In genomic region chr12:124390442-124391116, GRCh38 we compare ENCODE assay signal across 7 cellular contexts.
DNase-seq lines count a peak whose midpoint lies in the region; ATAC-seq, FAIRE-seq and TF ChIP-seq lines count a peak whose summit lies in the region.

No MANE protein-coding gene starts in this region.

- DNase-seq in HPDE6-E6E7 (ENCODE audit: extremely low spot score): peak; percentile 66
- DNase-seq in activated naive CD8-positive, alpha-beta T cell treated with anti-CD3 and anti-CD28 coated beads, Interleukin-2, amount 10 ng/mL, durations not matched to agents 7 days and 5 days: peak; percentile 42
- DNase-seq in keratinocyte (ENCODE audit: low read depth, low spot score): no peak
- DNase-seq in tibial artery: peak; percentile 78 to 87
- DNase-seq in ecto neural progenitor cell (ENCODE audit: low spot score): no peak

- H3K27ac ChIP-seq in keratinocyte (ENCODE audit: control insufficient read depth, insufficient read depth, low read length): no peak overlapping the region
- peak overlapping the region; percentile 90 to 96 for H3K27ac ChIP-seq in tibial artery

- dilution Hi-C loops in keratinocyte (cut with MboI; ENCODE audit: extremely low pct_ligation_motif_present, low sequenced_read_pairs): no loop called here

- ATAC-seq in GM19035 (IDR thresholded peaks at IDR 0.05; ENCODE audit: unreplicated experiment) (peak; percentile 40), GM21737 (IDR thresholded peaks at IDR 0.05; ENCODE audit: unreplicated experiment) (no peak)
- ATAC-seq in activated naive CD8-positive, alpha-beta T cell treated with anti-CD3 and anti-CD28 coated beads, Interleukin-2, amount 10 ng/mL, durations not matched to agents 7 days and 5 days (ENCODE audit: low read depth): no peak

- H3K4me2 ChIP-seq in keratinocyte (ENCODE audit: control insufficient read depth, extremely low read depth, insufficient read depth, low read depth, low read length): peak overlapping the region; percentile 27

- H3K27ac Mint-ChIP-seq in activated naive CD8-positive, alpha-beta T cell treated with anti-CD3 and anti-CD28 coated beads, Interleukin-2, amount 10 ng/mL, durations not matched to agents 7 days and 5 days: peak overlapping the region; percentile 79

- intact Hi-C loops in tibial artery (cut with DNase I; ENCODE audit: low total_unique reads): no loop called here

- POLR2A ChIA-PET in activated naive CD8-positive, alpha-beta T cell treated with anti-CD3 and anti-CD28 coated beads, Interleukin-2, amount 10 ng/mL, durations not matched to agents 7 days and 5 days (lab: Charles Lee): no interaction called here

- peaks cover 28% of the 10 kb centered on the region for H3K4me1 Mint-ChIP-seq in activated naive CD8-positive, alpha-beta T cell treated with anti-CD3 and anti-CD28 coated beads, Interleukin-2, amount 10 ng/mL, durations not matched to agents 7 days and 5 days

- no peaks in the 10 kb centered on the region for H3K79me2 ChIP-seq in keratinocyte (ENCODE audit: control insufficient read depth, insufficient read depth, low read length)

- no peaks in the 10 kb centered on the region for H3K9me3 Mint-ChIP-seq in activated naive CD8-positive, alpha-beta T cell treated with anti-CD3 and anti-CD28 coated beads, Interleukin-2, amount 10 ng/mL, durations not matched to agents 7 days and 5 days

- H3K9ac ChIP-seq in keratinocyte (ENCODE audit: control insufficient read depth, extremely low read depth, insufficient read depth, low read length): no peak overlapping the region

- no peak overlapping the region for H2AFZ ChIP-seq in keratinocyte (ENCODE audit: control insufficient read depth, low read length)

- H3K27me3 ChIP-seq in keratinocyte (ENCODE audit: control insufficient read depth, extremely low read depth, insufficient read depth, low read length): no peaks in the 10 kb centered on the region
- H3K27me3 ChIP-seq in tibial artery: no peaks in the 10 kb centered on the region

- H3K4me1 ChIP-seq in keratinocyte (ENCODE audit: control insufficient read depth, extremely low read depth, insufficient read depth, low read length) (peaks cover 41% of the 10 kb centered on the region), tibial artery (peaks cover 10 to 98% (median 93%) of the 10 kb centered on the region in 4 donors)

- H3K9me3 ChIP-seq in keratinocyte (ENCODE audit: control insufficient read depth, low read depth, low read length) (no peaks in the 10 kb centered on the region), tibial artery (no peaks in the 10 kb centered on the region)

- H3K4me3 Mint-ChIP-seq in activated naive CD8-positive, alpha-beta T cell treated with anti-CD3 and anti-CD28 coated beads, Interleukin-2, amount 10 ng/mL, durations not matched to agents 7 days and 5 days: peak overlapping the region; percentile 10

- H3K4me3 ChIP-seq in keratinocyte (ENCODE audit: control insufficient read depth in 2 of 3, extremely low read depth in 1 of 3, insufficient read depth in 2 of 3, low read depth in 1 of 3, low read length in 3 of 3): no peak overlapping the region
- no peak overlapping the region for H3K4me3 ChIP-seq in tibial artery

- no peak for FAIRE-seq in keratinocyte (lab: Jason Lieb, UNC)

- no peaks in the 10 kb centered on the region for H3K36me3 Mint-ChIP-seq in activated naive CD8-positive, alpha-beta T cell treated with anti-CD3 and anti-CD28 coated beads, Interleukin-2, amount 10 ng/mL, durations not matched to agents 7 days and 5 days

- no peaks in the 10 kb centered on the region for H4K20me1 ChIP-seq in keratinocyte (ENCODE audit: control insufficient read depth, extremely low read depth, insufficient read depth, low read length)

- TF ChIP-seq CTCF in keratinocyte (optimal IDR thresholded peaks at IDR 0.05 in 1 of 3, IDR thresholded peaks at IDR 0.05 in 1 of 3, conservative IDR thresholded peaks at IDR 0.05 in 1 of 3; ENCODE audit: extremely low read depth in 1 of 3, insufficient read depth in 2 of 3, low read length in 3 of 3) (no peak), tibial artery (IDR thresholded peaks at IDR 0.05) (no peak)

- H3K9me1 ChIP-seq in keratinocyte (ENCODE audit: control insufficient read depth, extremely low read depth, insufficient read depth, low read length): no peaks in the 10 kb centered on the region

- H3K36me3 ChIP-seq in keratinocyte (ENCODE audit: control insufficient read depth in 2 of 2, extremely low read depth in 1 of 2, insufficient read depth in 2 of 2, low read length in 2 of 2) (peaks cover 18 to 25% of the 10 kb centered on the region in 2 experiments), tibial artery (peaks cover 0 to 14% (median 8%) of the 10 kb centered on the region in 3 donors)

- H3K27me3 Mint-ChIP-seq in activated naive CD8-positive, alpha-beta T cell treated with anti-CD3 and anti-CD28 coated beads, Interleukin-2, amount 10 ng/mL, durations not matched to agents 7 days and 5 days: no peaks in the 10 kb centered on the region

Comparison
In these comparisons a context has a peak if more than half of its experiments do, and no peak if none do; other contexts are left out.
1. DNase-seq: peak in HPDE6-E6E7 (single experiment), activated naive CD8-positive, alpha-beta T cell treated with anti-CD3 and anti-CD28 coated beads, Interleukin-2, amount 10 ng/mL, durations not matched to agents 7 days and 5 days (single experiment) and tibial artery (2 of 2); none in keratinocyte (single experiment) and ecto neural progenitor cell (single experiment).